ENCODE assay signal across 8 cellular contexts in genomic region chr6:141562801-141563763, GRCh38.
DNase-seq lines count a peak whose midpoint lies in the region; ATAC-seq lines count a peak whose summit lies in the region.

No MANE protein-coding gene starts in this region.

- H3K9me3 ChIP-seq in T-helper 17 cell (ENCODE audit: control insufficient read depth, low read length, poor library complexity, severe bottlenecking) (no peaks in the 10 kb centered on the region), iPS-15b (ENCODE audit: control insufficient read depth, insufficient read depth, low read length) (no peaks in the 10 kb centered on the region)

- H3K4me3 ChIP-seq in iPS-15b (ENCODE audit: low read depth, low read length) (no peak overlapping the region), skin epidermis (peak overlapping the region; percentile 3 to 30 (median 22))

- intact Hi-C loops in Right ventricle myocardium inferior (cut with DNase I) (loop anchor here (5.0 kb wide), 4 partner anchors 81 to 791 kb away; no protein-coding TSS in a partner anchor), cardiac septum (cut with DNase I) (loop anchor here (5.0 to 10.0 kb wide), 2 partner anchors 648 to 1681 kb away; no protein-coding TSS in a partner anchor)

- H3K27ac ChIP-seq in skin epidermis, result peak overlapping the region in 12 of 21 experiments; percentile 1 to 75 (median 54)

- H3K27me3 Mint-ChIP-seq in T-helper 17 cell, result peaks cover 10% of the 10 kb centered on the region

- H3K9ac ChIP-seq in iPS-15b (ENCODE audit: low read depth, low read length), result peak overlapping the region; percentile 32

- no peaks in the 10 kb centered on the region for H3K36me3 Mint-ChIP-seq in T-helper 17 cell (ENCODE audit: low read depth)

- H3K4me3 Mint-ChIP-seq in T-helper 17 cell, result peak overlapping the region; percentile 93

- ATAC-seq in Right ventricle myocardium inferior (peak; percentile 93), HG02884 (IDR thresholded peaks at IDR 0.05; ENCODE audit: unreplicated experiment) (peak; percentile 91), T-helper 17 cell (peak; percentile 97)

- H3K27me3 ChIP-seq in iPS-15b (ENCODE audit: control insufficient read depth, insufficient read depth, low read length), result no peaks in the 10 kb centered on the region

- no peaks in the 10 kb centered on the region for H3K36me3 ChIP-seq in iPS-15b (ENCODE audit: control insufficient read depth, insufficient read depth, low read length)

- DNase-seq in Right ventricle myocardium inferior (ENCODE audit: missing footprints) (peak; percentile 69), cardiac septum (ENCODE audit: low spot score) (no peak), NCI-H1417 treated with DMSO at 0.1 percent for 48 hours (lab: John Stamatoyannopoulos, UW) (peak; percentile 70), T-helper 17 cell (peak; percentile 14 to 53 (median 32)), astrocyte of the hippocampus (ENCODE audit: low read depth, low spot score) (peak; percentile 92)

- H3K4me1 Mint-ChIP-seq in T-helper 17 cell, result peaks cover 18% of the 10 kb centered on the region

- H3K4me1 ChIP-seq in iPS-15b (ENCODE audit: control insufficient read depth, insufficient read depth, low read length), result peaks cover 12% of the 10 kb centered on the region

- H3K27ac Mint-ChIP-seq in T-helper 17 cell, result peak overlapping the region; percentile 93
